ENCODE assay signal across 27 cellular contexts in genomic region chr13:51091839-51092238, GRCh38. TPM values are rescaled to one million over a fixed set of nuclear protein-coding genes. Genes with fewer than 3 reads are reported as not detected.
"Had no signal": no experiment of that assay in that cellular context is flagged by ENCODE, and none has a peak within 500 bp of the region (broad histone marks: within the 10 kb centered on the region; RNA-seq: fewer than 3 reads in every experiment).

No MANE protein-coding gene starts in this region.

- H3K27me3 Mint-ChIP-seq: dendritic cell treated with granulocyte-macrophage colony-stimulating factor and Interleukin-4, amounts not matched to agents 40 ng/mL and 50 ng/mL, for 4 days; stimulated activated naive CD8-positive, alpha-beta T cell treated with anti-CD3 and anti-CD28 coated beads, Interleukin-15, Interleukin-2, amounts not matched to agents 100 ng/mL and 50 ng/mL, for 24 hours had no signal

- ATAC-seq: effector memory CD8-positive, alpha-beta T cell; heart right ventricle; left colon; left ventricle myocardium superior; right lobe of liver; stimulated activated memory B cell treated with anti-CD40 and anti-IgM and Interleukin-4, amounts not matched to agents 10 μg/mL and 1 μg/mL and 100 μg/mL, for 72 hours had no signal

- H3K4me3 Mint-ChIP-seq: dendritic cell treated with granulocyte-macrophage colony-stimulating factor and Interleukin-4, amounts not matched to agents 40 ng/mL and 50 ng/mL, for 4 days; effector memory CD8-positive, alpha-beta T cell; naive B cell; nephron; stimulated activated memory B cell treated with anti-CD40 and anti-IgM and Interleukin-4, amounts not matched to agents 10 μg/mL and 1 μg/mL and 100 μg/mL, for 72 hours; stimulated activated naive CD8-positive, alpha-beta T cell treated with anti-CD3 and anti-CD28 coated beads, Interleukin-15, Interleukin-2, amounts not matched to agents 100 ng/mL and 50 ng/mL, for 24 hours had no signal

- H3K36me3 Mint-ChIP-seq: naive B cell; stimulated activated memory B cell treated with anti-CD40 and anti-IgM and Interleukin-4, amounts not matched to agents 10 μg/mL and 1 μg/mL and 100 μg/mL, for 72 hours had no signal

- H3K4me1 Mint-ChIP-seq: naive B cell; stimulated activated memory B cell treated with anti-CD40 and anti-IgM and Interleukin-4, amounts not matched to agents 10 μg/mL and 1 μg/mL and 100 μg/mL, for 72 hours had no signal

- H3K27ac ChIP-seq: heart right ventricle, parathyroid adenoma, prostate gland, right lobe of liver, spleen, transverse colon had no signal

- H3K4me3 ChIP-seq: heart right ventricle, lung, prostate gland, right lobe of liver, spleen, transverse colon had no signal

- DNase-seq: cerebellar nuclear complex; effector memory CD8-positive, alpha-beta T cell; erythroblast; foreskin melanocyte; heart right ventricle; kidney; left colon; left ventricle myocardium superior; mesenchymal stem cell; naive B cell; right lobe of liver; spleen; stimulated activated CD4-positive, alpha-beta T cell treated with anti-CD3 and anti-CD28 coated beads, Interleukin-15, amount 100 ng/mL, for 24 hours; stimulated activated CD4-positive, alpha-beta T cell treated with anti-CD3 and anti-CD28 coated beads, Interleukin-1b, Interleukin-23, amount 100 ng/mL, for 48 hours; stimulated activated CD4-positive, alpha-beta T cell treated with anti-CD3 and anti-CD28 coated beads, Interleukin-4, amount 100 ng/mL, for 24 hours; transverse colon had no signal

- H3K79me2 ChIP-seq: parathyroid adenoma had no signal

- H3K36me3 ChIP-seq: heart right ventricle, prostate gland, right lobe of liver, spleen, transverse colon had no signal

- H3K4me1 ChIP-seq: heart right ventricle, parathyroid adenoma, prostate gland, right lobe of liver, transverse colon had no signal

- H2AFZ ChIP-seq: parathyroid adenoma had no signal

- H3K9me3 ChIP-seq: heart right ventricle, prostate gland, right lobe of liver, spleen, transverse colon had no signal

- H3K9me3 Mint-ChIP-seq: dendritic cell treated with granulocyte-macrophage colony-stimulating factor and Interleukin-4, amounts not matched to agents 40 ng/mL and 50 ng/mL, for 4 days; effector memory CD8-positive, alpha-beta T cell; stimulated activated memory B cell treated with anti-CD40 and anti-IgM and Interleukin-4, amounts not matched to agents 10 μg/mL and 1 μg/mL and 100 μg/mL, for 72 hours; stimulated activated naive CD8-positive, alpha-beta T cell treated with anti-CD3 and anti-CD28 coated beads, Interleukin-15, Interleukin-2, amounts not matched to agents 100 ng/mL and 50 ng/mL, for 24 hours had no signal

- H3K27me3 ChIP-seq: right lobe of liver, spleen, transverse colon had no signal

- H3K27ac Mint-ChIP-seq: dendritic cell treated with granulocyte-macrophage colony-stimulating factor and Interleukin-4, amounts not matched to agents 40 ng/mL and 50 ng/mL, for 4 days; effector memory CD8-positive, alpha-beta T cell; nephron; stimulated activated memory B cell treated with anti-CD40 and anti-IgM and Interleukin-4, amounts not matched to agents 10 μg/mL and 1 μg/mL and 100 μg/mL, for 72 hours; stimulated activated naive CD8-positive, alpha-beta T cell treated with anti-CD3 and anti-CD28 coated beads, Interleukin-15, Interleukin-2, amounts not matched to agents 100 ng/mL and 50 ng/mL, for 24 hours had no signal

- H3K9ac ChIP-seq: parathyroid adenoma had no signal

RNA-seq across cellular contexts. Expression of gene C13orf42, which starts 19.2 kb away (rescaled TPM):
- total RNA-seq: heart right ventricle, kidney, left colon, left ventricle myocardium superior, omental fat pad, renal cortical epithelial cell, right lobe of liver, temporal lobe, transverse colon, urinary bladder had no signal
- polyA plus RNA-seq: urinary bladder had no signal
